19 cellular contexts compared by ENCODE assay signal in genomic region chr7:120874016-120874415, GRCh38. TPM values are rescaled to one million over a fixed set of nuclear protein-coding genes. Genes with fewer than 3 reads are reported as not detected.
DNase-seq lines count a peak whose midpoint lies in the region; ATAC-seq and TF ChIP-seq lines count a peak whose summit lies in the region.
"Had no signal": no experiment of that assay in that cellular context is flagged by ENCODE, and none has a peak within 500 bp of the region (broad histone marks: within the 10 kb centered on the region; RNA-seq: fewer than 3 reads in every experiment).

No MANE protein-coding gene starts in this region.

- H3K27ac ChIP-seq in HEK293 (ENCODE audit: extremely low read depth, low read depth, low read length) (no peak overlapping the region), thyroid gland (peak overlapping the region in 2 of 3 donors; percentile 33 to 44)
- H3K27ac ChIP-seq in naive thymus-derived CD4-positive, alpha-beta T cell (ENCODE audit: low read depth, low read length), result no peak overlapping the region
- H3K27ac ChIP-seq: A549, GM23248 had no signal

- H3K36me3 ChIP-seq in HEK293 (ENCODE audit: control insufficient read depth in 2 of 2, insufficient read depth in 1 of 2, low read length in 2 of 2) (no peaks in the 10 kb centered on the region), thyroid gland (no peaks in the 10 kb centered on the region)
- H3K36me3 ChIP-seq in naive thymus-derived CD4-positive, alpha-beta T cell (ENCODE audit: control insufficient read depth in 2 of 3, insufficient read depth in 3 of 3, low read length in 3 of 3), result no peaks in the 10 kb centered on the region
- H3K36me3 ChIP-seq: HAP-1 had no signal

- WGBS in thyroid gland, 2 donors, result 87 to 94% methylated on average over 1 of the region's 1 CpG

- H3K4me1 Mint-ChIP-seq in glutamatergic neuron (ENCODE audit: low read depth, unreplicated experiment), result peaks cover 39% of the 10 kb centered on the region
- H3K4me1 Mint-ChIP-seq in naive thymus-derived CD4-positive, alpha-beta T cell, result no peaks in the 10 kb centered on the region
- H3K4me1 Mint-ChIP-seq: CD4-positive, alpha-beta memory T cell had no signal

- POLR2A ChIA-PET in HEK293 (lab: Yijun Ruan, JAX), result no interaction called here
- POLR2A ChIA-PET in naive thymus-derived CD4-positive, alpha-beta T cell (lab: Charles Lee), result no interaction called here

- DNase-seq in glutamatergic neuron (no peak), thyroid gland (no peak), AG20443 (ENCODE audit: low spot score) (no peak)
- no peak for DNase-seq in naive thymus-derived CD4-positive, alpha-beta T cell
- DNase-seq: 8988T; ACHN; C1 segment of cervical spinal cord; Calu3; CD4-positive, alpha-beta memory T cell; DMS53; DMS79 treated with DMSO at 0.1 percent for 48 hours; GF-D8; GM23248 had no signal

- no peak for TF ChIP-seq CTCF in HEK293 (tag by site-specific recombination; IDR thresholded peaks at IDR 0.05)
- TF ChIP-seq CTCF in glutamatergic neuron (IDR thresholded peaks at IDR 0.05; ENCODE audit: partially characterized antibody, unreplicated experiment), result no peak
- no peak for TF ChIP-seq CTCF in thyroid gland (IDR thresholded peaks at IDR 0.05)

- intact Hi-C loops in thyroid gland (cut with DNase I), result no loop called here
- intact Hi-C loops in naive thymus-derived CD4-positive, alpha-beta T cell (cut with micrococcal nuclease), result no loop called here

- no peak overlapping the region for H3K4me3 ChIP-seq in HEK293 (ENCODE audit: low read depth, low read length)
- no peak overlapping the region for H3K4me3 ChIP-seq in thyroid gland (replicated peaks in 1 of 3)
- H3K4me3 ChIP-seq in naive thymus-derived CD4-positive, alpha-beta T cell (ENCODE audit: low read length), result no peak overlapping the region
- H3K4me3 ChIP-seq: A549, GM23248, HAP-1 had no signal

- CTCF ChIA-PET in HEK293 (lab: Yijun Ruan, JAX), result no interaction called here
- CTCF ChIA-PET in naive thymus-derived CD4-positive, alpha-beta T cell (lab: Charles Lee), result no interaction called here

- no peaks in the 10 kb centered on the region for H3K36me3 Mint-ChIP-seq in glutamatergic neuron (ENCODE audit: unreplicated experiment)
- no peaks in the 10 kb centered on the region for H3K36me3 Mint-ChIP-seq in naive thymus-derived CD4-positive, alpha-beta T cell
- H3K36me3 Mint-ChIP-seq: CD4-positive, alpha-beta memory T cell had no signal

- ATAC-seq in GM18870 (IDR thresholded peaks at IDR 0.05; ENCODE audit: unreplicated experiment), result no peak
- ATAC-seq in naive thymus-derived CD4-positive, alpha-beta T cell, result no peak
- ATAC-seq: A549 had no signal

- H3K27me3 ChIP-seq in thyroid gland, result no peaks in the 10 kb centered on the region
- peaks cover 0 to 5% of the 10 kb centered on the region in 2 donors for H3K27me3 ChIP-seq in naive thymus-derived CD4-positive, alpha-beta T cell (ENCODE audit: control insufficient read depth in 2 of 2, insufficient read depth in 2 of 2, low read length in 2 of 2)

- TF ChIP-seq POLR2A in thyroid gland (IDR thresholded peaks at IDR 0.05), result no peak

- peaks cover 5% of the 10 kb centered on the region for H3K9me3 Mint-ChIP-seq in glutamatergic neuron (ENCODE audit: unreplicated experiment)
- H3K9me3 Mint-ChIP-seq in naive thymus-derived CD4-positive, alpha-beta T cell, result peaks cover 0 to 2% (median 0%) of the 10 kb centered on the region in 11 donors

- H3K4me3 Mint-ChIP-seq in glutamatergic neuron (ENCODE audit: unreplicated experiment), result no peak overlapping the region
- no peak overlapping the region for H3K4me3 Mint-ChIP-seq in naive thymus-derived CD4-positive, alpha-beta T cell
- H3K4me3 Mint-ChIP-seq: CD4-positive, alpha-beta memory T cell had no signal

- H3K27ac Mint-ChIP-seq in glutamatergic neuron (ENCODE audit: unreplicated experiment), result peak overlapping the region; percentile 60
- no peak overlapping the region for H3K27ac Mint-ChIP-seq in naive thymus-derived CD4-positive, alpha-beta T cell
- H3K27ac Mint-ChIP-seq: CD4-positive, alpha-beta memory T cell had no signal

- no peaks in the 10 kb centered on the region for H3K9me3 ChIP-seq in HEK293 (ENCODE audit: control insufficient read depth, insufficient read depth, low read depth, low read length)
- H3K9me3 ChIP-seq in thyroid gland, result no peaks in the 10 kb centered on the region
- no peaks in the 10 kb centered on the region for H3K9me3 ChIP-seq in naive thymus-derived CD4-positive, alpha-beta T cell (ENCODE audit: control insufficient read depth in 2 of 3, low read length in 3 of 3)
- H3K9me3 ChIP-seq: A549, HAP-1 had no signal

- H3K4me1 ChIP-seq in HEK293 (ENCODE audit: control insufficient read depth, insufficient read depth, low read length), result peaks cover 4% of the 10 kb centered on the region; the same call in 1 of the 2 replicates
- H3K4me1 ChIP-seq in thyroid gland, result peaks cover 18 to 20% of the 10 kb centered on the region in 2 donors
- no peaks in the 10 kb centered on the region for H3K4me1 ChIP-seq in naive thymus-derived CD4-positive, alpha-beta T cell (ENCODE audit: control insufficient read depth in 2 of 2, insufficient read depth in 2 of 2, low read length in 2 of 2)
- H3K4me1 ChIP-seq: A549 had no signal

- peaks cover 1% of the 10 kb centered on the region for H3K27me3 Mint-ChIP-seq in glutamatergic neuron (ENCODE audit: unreplicated experiment)
- peaks cover 15 to 35% (median 23%) of the 10 kb centered on the region in 5 donors for H3K27me3 Mint-ChIP-seq in naive thymus-derived CD4-positive, alpha-beta T cell

TF ChIP-seq in HEK293, 187 proteins besides CTCF, POLR2A, EP300 and RAD21:
- TF ChIP-seq PRDM1 (tag by site-specific recombination; IDR thresholded peaks at IDR 0.05) (peak; percentile 94), ZNF341 (tag by site-specific recombination; IDR thresholded peaks at IDR 0.05; ENCODE audit: low read depth) (no peak), ZNF366 (tag by site-specific recombination; conservative IDR thresholded peaks at IDR 0.05) (peak; percentile 38; the same call in 1 of the 2 replicates)
TF ChIP-seq in HEK293: peak in this region for 2.

RNA-seq across cellular contexts. Expression of gene TSPAN12, which starts 16.1 kb away (rescaled TPM):
- total RNA-seq in glutamatergic neuron (ENCODE audit: unreplicated experiment) (6.0 TPM), thyroid gland (10 to 100 TPM; 36.2 to 55.1 (median 48.8) TPM)
- not detected for total RNA-seq in naive thymus-derived CD4-positive, alpha-beta T cell
- polyA plus RNA-seq in naive thymus-derived CD4-positive, alpha-beta T cell, result not detected
- total RNA-seq: CD4-positive, alpha-beta memory T cell; G401 had no signal
- polyA plus RNA-seq: BJ; CD4-positive, alpha-beta memory T cell had no signal

Comparison
In these comparisons a context has a peak if more than half of its experiments do, and no peak if none do; other contexts are left out.
1. H3K27ac ChIP-seq: peak in thyroid gland (2 of 3); none in HEK293 (single experiment) and naive thymus-derived CD4-positive, alpha-beta T cell (single experiment).